In genomic region chr7:102992509-102992819, GRCh38 we compare ENCODE assay signal across 16 cellular contexts.
DNase-seq lines count a peak whose midpoint lies in the region; ATAC-seq, FAIRE-seq and TF ChIP-seq lines count a peak whose summit lies in the region.
"Had no signal": no experiment of that assay in that cellular context is flagged by ENCODE, and none has a peak within 500 bp of the region (broad histone marks: within the 10 kb centered on the region; RNA-seq: fewer than 3 reads in every experiment).

No MANE protein-coding gene starts in this region.

- WGBS in right lobe of liver (ENCODE audit: insufficient coverage, low coverage, low lambda C conversion rate, missing lambda C conversion rate): 100% methylated on average over 2 of the region's 2 CpGs
- WGBS in HepG2 (ENCODE audit: low lambda C conversion rate): 82% methylated on average over 2 of the region's 2 CpGs
- WGBS in esophagus muscularis mucosa: 84% methylated on average over 2 of the region's 2 CpGs

- H3K4me1 Mint-ChIP-seq in activated T-helper 2 cell treated with anti-CD3 and anti-CD28 coated beads, Interferon-gamma antibody, Interleukin-2, Interleukin-4, amounts not matched to agents 10 μg/mL and 5 μg/mL and 100 μg/mL, durations not matched to agents 14 hours and 24 hours and 36 hours (ENCODE audit: low read depth): peaks cover 4% of the 10 kb centered on the region
- H3K4me1 Mint-ChIP-seq: activated T-helper 17 cell treated with anti-CD3 and anti-CD28 coated beads, Interleukin-2, amount 50 U/mL, for 72 hours had no signal

- DNase-seq in right lobe of liver: no peak
- DNase-seq in HepG2 (ENCODE audit: low spot score): no peak
- no peak for DNase-seq in esophagus muscularis mucosa (ENCODE audit: extremely low spot score)
- DNase-seq in osteoblast (ENCODE audit: insufficient read length, low spot score, missing footprints): no peak
- DNase-seq in activated T-helper 2 cell treated with anti-CD3 and anti-CD28 coated beads, Interferon-gamma antibody, Interleukin-2, Interleukin-4, amounts not matched to agents 10 μg/mL and 5 μg/mL and 100 μg/mL, durations not matched to agents 14 hours and 24 hours and 36 hours (ENCODE audit: low spot score): no peak
- DNase-seq in urothelium cell line (ENCODE audit: low spot score): no peak
- no peak for DNase-seq in activated T-cell treated with anti-CD3 and anti-CD28 coated beads, Interleukin-2, amount 50 U/mL, for 48 hours
- DNase-seq: activated CD8-positive, alpha-beta memory T cell treated with anti-CD3 and anti-CD28 coated beads for 24 hours; COR-L47; NCI-H2171 treated with DMSO at 0.1 percent for 48 hours; NCI-H82; RPMI8226 had no signal

- H3K4me1 ChIP-seq in right lobe of liver (peaks cover 0 to 15% (median 0%) of the 10 kb centered on the region in 4 donors), HepG2 (ENCODE audit: insufficient read depth, low read length) (peaks cover 53% of the 10 kb centered on the region), esophagus muscularis mucosa (peaks cover 0 to 29% (median 20%) of the 10 kb centered on the region in 4 donors), osteoblast (ENCODE audit: insufficient read depth, low read length) (peaks cover 41% of the 10 kb centered on the region)

- no peaks in the 10 kb centered on the region for H3K9me3 ChIP-seq in right lobe of liver
- no peaks in the 10 kb centered on the region for H3K9me3 ChIP-seq in HepG2 (ENCODE audit: low read length)
- H3K9me3 ChIP-seq in esophagus muscularis mucosa: no peaks in the 10 kb centered on the region
- no peaks in the 10 kb centered on the region for H3K9me3 ChIP-seq in osteoblast (ENCODE audit: low read depth, low read length)

- TF ChIP-seq POLR2A in right lobe of liver (IDR thresholded peaks at IDR 0.05): no peak
- no peak for TF ChIP-seq POLR2A in HepG2 (IDR thresholded peaks at IDR 0.05; ENCODE audit: insufficient read depth in 1 of 2, low read depth in 2 of 2, low read length in 2 of 2)
- no peak for TF ChIP-seq POLR2A in esophagus muscularis mucosa (IDR thresholded peaks at IDR 0.05; ENCODE audit: low read depth)

- TF ChIP-seq CTCF in right lobe of liver (IDR thresholded peaks at IDR 0.05) (no peak), HepG2 (CRISPR knock-in tag; IDR thresholded peaks at IDR 0.05) (no peak), esophagus muscularis mucosa (IDR thresholded peaks at IDR 0.05) (no peak), osteoblast (IDR thresholded peaks at IDR 0.05; ENCODE audit: extremely low read depth, low read depth, low read length) (no peak)

- H3K36me3 ChIP-seq in right lobe of liver (no peaks in the 10 kb centered on the region), HepG2 (replicated peaks in 1 of 2; ENCODE audit: control insufficient read depth in 1 of 2, insufficient read depth in 2 of 2, low read length in 2 of 2) (no peaks in the 10 kb centered on the region), esophagus muscularis mucosa (no peaks in the 10 kb centered on the region), osteoblast (ENCODE audit: insufficient read depth, low read length) (no peaks in the 10 kb centered on the region)

- no peaks in the 10 kb centered on the region for H3K36me3 Mint-ChIP-seq in activated T-helper 2 cell treated with anti-CD3 and anti-CD28 coated beads, Interferon-gamma antibody, Interleukin-2, Interleukin-4, amounts not matched to agents 10 μg/mL and 5 μg/mL and 100 μg/mL, durations not matched to agents 14 hours and 24 hours and 36 hours (ENCODE audit: low read depth)
- H3K36me3 Mint-ChIP-seq: type B pancreatic cell had no signal

- no peak overlapping the region for H2AFZ ChIP-seq in HepG2 (ENCODE audit: low read length)
- H2AFZ ChIP-seq in osteoblast (ENCODE audit: low read length): no peak overlapping the region

- H3K4me3 ChIP-seq in right lobe of liver (no peak overlapping the region), HepG2 (replicated peaks in 1 of 3; ENCODE audit: insufficient read depth in 1 of 3, low read depth in 2 of 3, low read length in 3 of 3) (no peak overlapping the region), esophagus muscularis mucosa (no peak overlapping the region), osteoblast (ENCODE audit: insufficient read depth, low read length) (no peak overlapping the region)
- H3K4me3 ChIP-seq: skin epidermis had no signal

- H3K27me3 Mint-ChIP-seq in activated T-helper 2 cell treated with anti-CD3 and anti-CD28 coated beads, Interferon-gamma antibody, Interleukin-2, Interleukin-4, amounts not matched to agents 10 μg/mL and 5 μg/mL and 100 μg/mL, durations not matched to agents 14 hours and 24 hours and 36 hours (ENCODE audit: low read depth): no peaks in the 10 kb centered on the region
- H3K27me3 Mint-ChIP-seq: type B pancreatic cell had no signal

- H3K79me2 ChIP-seq in HepG2 (ENCODE audit: insufficient read depth, low read length) (no peaks in the 10 kb centered on the region), osteoblast (ENCODE audit: insufficient read depth, low read length) (no peaks in the 10 kb centered on the region)

- H3K4me2 ChIP-seq in HepG2 (ENCODE audit: low read depth, low read length): no peak overlapping the region
- peak overlapping the region; percentile 13 for H3K4me2 ChIP-seq in osteoblast (ENCODE audit: insufficient read depth, low read length)

- H3K27ac Mint-ChIP-seq in activated T-helper 2 cell treated with anti-CD3 and anti-CD28 coated beads, Interferon-gamma antibody, Interleukin-2, Interleukin-4, amounts not matched to agents 10 μg/mL and 5 μg/mL and 100 μg/mL, durations not matched to agents 14 hours and 24 hours and 36 hours: no peak overlapping the region
- H3K27ac Mint-ChIP-seq: activated T-helper 17 cell treated with anti-CD3 and anti-CD28 coated beads, Interleukin-2, amount 50 U/mL, for 72 hours; type B pancreatic cell had no signal

- no peaks in the 10 kb centered on the region for H3K27me3 ChIP-seq in right lobe of liver
- H3K27me3 ChIP-seq in HepG2 (ENCODE audit: control insufficient read depth in 1 of 2, insufficient read depth in 2 of 2, low read length in 2 of 2): no peaks in the 10 kb centered on the region
- H3K27me3 ChIP-seq in esophagus muscularis mucosa: no peaks in the 10 kb centered on the region
- H3K27me3 ChIP-seq in osteoblast (ENCODE audit: insufficient read depth, low read length): no peaks in the 10 kb centered on the region

- no peak for TF ChIP-seq RAD21 in HepG2 (CRISPR knock-in tag; IDR thresholded peaks at IDR 0.05)

- in situ Hi-C loops in HepG2 (cut with HindIII; ENCODE audit: extremely low pct_ligation_motif_present, low pct_unique_long_range_greater_than_20kb): no loop called here

- no peak overlapping the region for H3K9ac ChIP-seq in HepG2 (ENCODE audit: insufficient read depth, low read depth, low read length)

- no peak for ATAC-seq in right lobe of liver
- ATAC-seq in HepG2: no peak
- no peak for ATAC-seq in HG03039 (IDR thresholded peaks at IDR 0.05; ENCODE audit: unreplicated experiment)

- CTCF ChIA-PET in HepG2 (lab: Yijun Ruan, JAX; ENCODE audit: low intra/inter-chr PET ratio, low total read pairs): no interaction called here

- intact Hi-C loops in right lobe of liver (cut with DNase I): no loop called here
- intact Hi-C loops in HepG2 (cut with micrococcal nuclease; ENCODE audit: unreplicated experiment): no loop called here
- intact Hi-C loops in esophagus muscularis mucosa (cut with DNase I): no loop called here
- intact Hi-C loops in activated T-helper 2 cell treated with anti-CD3 and anti-CD28 coated beads, Interferon-gamma antibody, Interleukin-2, Interleukin-4, amounts not matched to agents 10 μg/mL and 5 μg/mL and 100 μg/mL, durations not matched to agents 14 hours and 24 hours and 36 hours (cut with micrococcal nuclease): no loop called here

- H3K27ac ChIP-seq in right lobe of liver: peak overlapping the region in 2 of 3 donors; percentile 36 to 44
- H3K27ac ChIP-seq in HepG2 (ENCODE audit: extremely low read length, insufficient read depth, low read length): no peak overlapping the region
- H3K27ac ChIP-seq in esophagus muscularis mucosa (replicated peaks in 1 of 4): peak overlapping the region; percentile 9 to 56 (median 36)
- peak overlapping the region; percentile 75 for H3K27ac ChIP-seq in osteoblast (ENCODE audit: low read depth, low read length)

- POLR2A ChIA-PET in HepG2 (lab: Yijun Ruan, JAX): no interaction called here

- TF ChIP-seq EP300 in HepG2 (IDR thresholded peaks at IDR 0.05; ENCODE audit: low read depth in 2 of 2, low read length in 2 of 2) (no peak), HepG2 (CRISPR knock-in tag; IDR thresholded peaks at IDR 0.05; ENCODE audit: borderline replicate concordance) (no peak), esophagus muscularis mucosa (IDR thresholded peaks at IDR 0.05) (no peak)

- H4K20me1 ChIP-seq in HepG2 (ENCODE audit: insufficient read depth, low read length) (no peaks in the 10 kb centered on the region), osteoblast (ENCODE audit: insufficient read depth, low read length) (no peaks in the 10 kb centered on the region)

- BruUV-seq in HepG2 (replicated peaks; lab: Mats Ljungman, UMichigan): no TSS peak

- FAIRE-seq in HepG2 (lab: Jason Lieb, UNC): no peak
- no peak for FAIRE-seq in urothelium cell line (lab: Jason Lieb, UNC)

- H3K4me3 Mint-ChIP-seq in activated T-helper 2 cell treated with anti-CD3 and anti-CD28 coated beads, Interferon-gamma antibody, Interleukin-2, Interleukin-4, amounts not matched to agents 10 μg/mL and 5 μg/mL and 100 μg/mL, durations not matched to agents 14 hours and 24 hours and 36 hours (ENCODE audit: low read depth): no peak overlapping the region
- H3K4me3 Mint-ChIP-seq: activated T-helper 17 cell treated with anti-CD3 and anti-CD28 coated beads, Interleukin-2, amount 50 U/mL, for 72 hours; type B pancreatic cell had no signal

- H3K9me3 Mint-ChIP-seq in activated T-helper 2 cell treated with anti-CD3 and anti-CD28 coated beads, Interferon-gamma antibody, Interleukin-2, Interleukin-4, amounts not matched to agents 10 μg/mL and 5 μg/mL and 100 μg/mL, durations not matched to agents 14 hours and 24 hours and 36 hours: no peaks in the 10 kb centered on the region
- H3K9me3 Mint-ChIP-seq: activated T-helper 17 cell treated with anti-CD3 and anti-CD28 coated beads, Interleukin-2, amount 50 U/mL, for 72 hours; type B pancreatic cell had no signal

TF ChIP-seq in HepG2, 621 proteins besides CTCF, POLR2A, EP300 and RAD21:
- TF ChIP-seq ZNF883 (CRISPR knock-in tag; IDR thresholded peaks at IDR 0.05; ENCODE audit: not compliant biosample characterization): no peak
TF ChIP-seq in HepG2: peak in this region for 0.
